In genomic region chr9:79581794-79582193, GRCh38 we compare ENCODE assay signal across 8 cellular contexts. TPM values are rescaled to one million over a fixed set of nuclear protein-coding genes. Genes with fewer than 3 reads are reported as not detected.
A peak's percentile ranks its signal among the peaks of the same experiment; 100 is the strongest.
DNase-seq lines count a peak whose midpoint lies in the region; ATAC-seq, FAIRE-seq and TF ChIP-seq lines count a peak whose summit lies in the region.

No MANE protein-coding gene starts in this region.

- H3K4me3 Mint-ChIP-seq in activated CD4-positive, alpha-beta T cell treated with anti-CD3 and anti-CD28 coated beads, Interleukin-2, amount 10 ng/mL, durations not matched to agents 24 days and 14 days, result peak overlapping the region; percentile 51

- TF ChIP-seq CTCF in fibroblast of the aortic adventitia (IDR thresholded peaks at IDR 0.05; ENCODE audit: insufficient read depth, low read length), result no peak

- peaks cover 12% of the 10 kb centered on the region for H3K36me3 Mint-ChIP-seq in activated CD4-positive, alpha-beta T cell treated with anti-CD3 and anti-CD28 coated beads, Interleukin-2, amount 10 ng/mL, durations not matched to agents 24 days and 14 days (ENCODE audit: low read depth)

- no peak for ATAC-seq in GM19328 (IDR thresholded peaks at IDR 0.05; ENCODE audit: unreplicated experiment)

- peak overlapping the region; percentile 54 for H3K27ac Mint-ChIP-seq in activated CD4-positive, alpha-beta T cell treated with anti-CD3 and anti-CD28 coated beads, Interleukin-2, amount 10 ng/mL, durations not matched to agents 24 days and 14 days

- H3K4me3 ChIP-seq in fibroblast of the aortic adventitia (ENCODE audit: low read depth, low read length), result no peak overlapping the region

- H3K4me1 Mint-ChIP-seq in activated CD4-positive, alpha-beta T cell treated with anti-CD3 and anti-CD28 coated beads, Interleukin-2, amount 10 ng/mL, durations not matched to agents 24 days and 14 days, result peaks cover 47% of the 10 kb centered on the region

- H3K9me3 Mint-ChIP-seq in activated CD4-positive, alpha-beta T cell treated with anti-CD3 and anti-CD28 coated beads, Interleukin-2, amount 10 ng/mL, durations not matched to agents 24 days and 14 days, result no peaks in the 10 kb centered on the region

- intact Hi-C loops in activated CD4-positive, alpha-beta T cell treated with anti-CD3 and anti-CD28 coated beads, Interleukin-2, amount 10 ng/mL, durations not matched to agents 24 days and 14 days (cut with micrococcal nuclease), result loop anchor here (1.0 to 2.0 kb wide), 3 partner anchors 10 to 43 kb away; partner anchors contain the start of gene TLE4

- FAIRE-seq in frontal cortex (lab: Jason Lieb, UNC), result no peak

- no peaks in the 10 kb centered on the region for H3K27me3 Mint-ChIP-seq in activated CD4-positive, alpha-beta T cell treated with anti-CD3 and anti-CD28 coated beads, Interleukin-2, amount 10 ng/mL, durations not matched to agents 24 days and 14 days

- peak; percentile 46 for DNase-seq in NCI-H82 (lab: John Stamatoyannopoulos, UW)
- DNase-seq in NCI-H82 treated with DMSO at 0.1 percent for 48 hours (lab: John Stamatoyannopoulos, UW; ENCODE audit: unreplicated experiment), result no peak
- DNase-seq in activated CD4-positive, alpha-beta T cell treated with anti-CD3 and anti-CD28 coated beads, Interleukin-2, amount 10 ng/mL, durations not matched to agents 24 days and 14 days, result peak; percentile 71
- DNase-seq in fibroblast of the aortic adventitia (ENCODE audit: low read depth), result peak; percentile 60
- peak; percentile 5 to 28 for DNase-seq in stimulated activated CD4-positive, alpha-beta T cell treated with anti-CD3 and anti-CD28 coated beads, Interleukin-4, amount 100 ng/mL, for 4 hours
- DNase-seq in frontal cortex (ENCODE audit: low spot score in 2 of 2), result no peak
- DNase-seq in activated CD4-positive, CD25-positive, alpha-beta regulatory T cell (lab: John Stamatoyannopoulos, UW), result no peak

RNA-seq across cellular contexts. Expression of gene TLE4, which starts 10.0 kb away (rescaled TPM):
- total RNA-seq in activated CD4-positive, alpha-beta T cell treated with anti-CD3 and anti-CD28 coated beads, Interleukin-2, amount 10 ng/mL, durations not matched to agents 24 days and 14 days, result 12.1 and 13.9 TPM in 2 replicates
- total RNA-seq in fibroblast of the aortic adventitia (ENCODE audit: low replicate concordance), result 14.7 and 75.3 TPM in 2 replicates
- total RNA-seq in frontal cortex, result 65.2 TPM

Comparison
In these comparisons a context has a peak if more than half of its experiments do, and no peak if none do; other contexts are left out.
1. DNase-seq: peak in NCI-H82 (single experiment), activated CD4-positive, alpha-beta T cell treated with anti-CD3 and anti-CD28 coated beads, Interleukin-2, amount 10 ng/mL, durations not matched to agents 24 days and 14 days (single experiment), fibroblast of the aortic adventitia (single experiment) and stimulated activated CD4-positive, alpha-beta T cell treated with anti-CD3 and anti-CD28 coated beads, Interleukin-4, amount 100 ng/mL, for 4 hours (2 of 2); none in NCI-H82 treated with DMSO at 0.1 percent for 48 hours (single experiment), frontal cortex (0 of 2) and activated CD4-positive, CD25-positive, alpha-beta regulatory T cell (0 of 4).